In the genomic region with DNA sequence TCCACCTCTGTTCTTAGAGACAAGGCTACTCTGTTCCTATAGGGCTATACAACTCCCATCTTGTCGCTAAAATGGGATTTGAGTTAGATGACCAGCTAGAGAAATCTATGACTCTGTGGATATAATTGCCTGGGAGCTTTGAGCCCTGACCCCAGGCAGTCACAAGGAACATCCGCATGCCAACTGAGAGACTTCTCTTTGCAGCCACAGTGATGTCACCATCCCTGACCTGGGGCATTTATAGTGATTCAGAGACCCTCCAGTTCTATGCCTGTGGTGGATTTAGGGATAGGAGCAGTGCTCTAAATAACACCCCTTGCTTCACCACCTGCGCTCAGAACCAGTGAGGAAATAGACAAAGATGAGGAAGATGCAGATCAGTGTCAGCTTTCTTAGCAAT, we compare ENCODE assay signal across 23 cellular contexts.
DNase-seq lines count a peak whose midpoint lies in the region; TF ChIP-seq lines count a peak whose summit lies in the region.
"Had no signal": no experiment of that assay in that cellular context is flagged by ENCODE, and none has a peak within 500 bp of the region (broad histone marks: within the 10 kb centered on the region; RNA-seq: fewer than 3 reads in every experiment).

No MANE protein-coding gene starts in this region.

- H2AFZ ChIP-seq in ACC112 (ENCODE audit: low read length, unreplicated experiment), result no peak overlapping the region

- H3K36me3 Mint-ChIP-seq in endothelial cell (ENCODE audit: low read depth, unreplicated experiment) (peaks cover 3% of the 10 kb centered on the region), neural crest cell (ENCODE audit: low read depth) (peaks cover 5% of the 10 kb centered on the region)

- H3K27me3 Mint-ChIP-seq in endothelial cell (ENCODE audit: unreplicated experiment), result peaks cover 13% of the 10 kb centered on the region
- no peaks in the 10 kb centered on the region for H3K27me3 Mint-ChIP-seq in neural crest cell (ENCODE audit: low read depth)
- H3K27me3 Mint-ChIP-seq: activated naive CD8-positive, alpha-beta T cell treated with anti-CD3 and anti-CD28 coated beads, Interleukin-2, amount 10 ng/mL, durations not matched to agents 7 days and 5 days; naive B cell had no signal

- H3K4me1 Mint-ChIP-seq in endothelial cell (ENCODE audit: unreplicated experiment) (peaks cover 34% of the 10 kb centered on the region), neural crest cell (peaks cover 30% of the 10 kb centered on the region)

- H3K9me3 Mint-ChIP-seq in endothelial cell (ENCODE audit: unreplicated experiment) (no peaks in the 10 kb centered on the region), neural crest cell (no peaks in the 10 kb centered on the region)
- H3K9me3 Mint-ChIP-seq: activated naive CD8-positive, alpha-beta T cell treated with anti-CD3 and anti-CD28 coated beads, Interleukin-2, amount 10 ng/mL, durations not matched to agents 7 days and 5 days; activated T-cell treated with anti-CD3 and anti-CD28 coated beads, Interleukin-2, amount 50 U/mL, for 72 hours; naive B cell had no signal

- H3K27ac Mint-ChIP-seq in endothelial cell (ENCODE audit: unreplicated experiment) (peak overlapping the region; percentile 90), neural crest cell (ENCODE audit: unreplicated experiment) (peak overlapping the region; percentile 79)
- H3K27ac Mint-ChIP-seq: activated naive CD8-positive, alpha-beta T cell treated with anti-CD3 and anti-CD28 coated beads, Interleukin-2, amount 10 ng/mL, durations not matched to agents 7 days and 5 days; activated T-cell treated with anti-CD3 and anti-CD28 coated beads, Interleukin-2, amount 50 U/mL, for 72 hours had no signal

- peak; percentile 41 for DNase-seq in HT1080 (ENCODE audit: low read depth)
- no peak for DNase-seq in endothelial cell (ENCODE audit: low spot score)
- no peak for DNase-seq in neural crest cell (ENCODE audit: low read depth, low spot score)
- no peak for DNase-seq in NCI-H1417 (lab: John Stamatoyannopoulos, UW)
- DNase-seq in DMS114 treated with DMSO at 0.1 percent for 48 hours (lab: John Stamatoyannopoulos, UW; ENCODE audit: unreplicated experiment), result no peak
- DNase-seq in COLO829 (ENCODE audit: low spot score), result no peak
- no peak for DNase-seq in GM13977 (ENCODE audit: low spot score)
- DNase-seq: activated naive CD8-positive, alpha-beta T cell treated with anti-CD3 and anti-CD28 coated beads, Interleukin-2, amount 10 ng/mL, durations not matched to agents 7 days and 5 days; activated T-cell treated with anti-CD3 and anti-CD28 coated beads, Interleukin-2, amount 50 U/mL, for 72 hours; COR-L47; erythroblast; lower lobe of right lung; naive B cell; NCI-H1092 treated with DMSO at 0.1 percent for 48 hours; NCI-H526 treated with DMSO at 0.1 percent for 48 hours; psoas muscle; SJCRH30; spleen; stimulated activated CD8-positive, alpha-beta memory T cell treated with anti-CD3 and anti-CD28 coated beads, Interleukin-4, amount 100 ng/mL, for 48 hours had no signal

- H3K4me3 Mint-ChIP-seq in endothelial cell (ENCODE audit: unreplicated experiment) (no peak overlapping the region), neural crest cell (no peak overlapping the region)
- H3K4me3 Mint-ChIP-seq: activated naive CD8-positive, alpha-beta T cell treated with anti-CD3 and anti-CD28 coated beads, Interleukin-2, amount 10 ng/mL, durations not matched to agents 7 days and 5 days; activated T-cell treated with anti-CD3 and anti-CD28 coated beads, Interleukin-2, amount 50 U/mL, for 72 hours had no signal

- TF ChIP-seq CTCF in endothelial cell (IDR thresholded peaks at IDR 0.05; ENCODE audit: unreplicated experiment), result no peak
- TF ChIP-seq CTCF in neural crest cell (conservative IDR thresholded peaks at IDR 0.05), result no peak
- no peak for TF ChIP-seq CTCF in GM13977 (IDR thresholded peaks at IDR 0.05; ENCODE audit: extremely low read depth, insufficient read depth, missing control alignments)

- no peaks in the 10 kb centered on the region for H3K79me2 ChIP-seq in ACC112 (ENCODE audit: control insufficient read depth, insufficient read depth, low read length, unreplicated experiment)

- H3K27ac ChIP-seq in ACC112 (ENCODE audit: low read depth, low read length), result peak overlapping the region; percentile 70
- H3K27ac ChIP-seq: breast epithelium, HL-60, psoas muscle, SJCRH30 had no signal

- in situ Hi-C loops in GM13977 (cut with MboI; ENCODE audit: low pct_unique_long_range_greater_than_20kb, low sequenced_read_pairs, unreplicated experiment), result loop anchor here (25.0 kb wide), 1 partner anchor 188 kb away; the partner anchor contains the start of gene GOLGA5

- H3K27me3 ChIP-seq in ACC112 (ENCODE audit: insufficient read depth, low read length), result no peaks in the 10 kb centered on the region
- H3K27me3 ChIP-seq: breast epithelium, SJCRH30, spleen had no signal

- H3K4me1 ChIP-seq in ACC112 (ENCODE audit: control insufficient read depth, insufficient read depth, low read length, unreplicated experiment), result peaks cover 20% of the 10 kb centered on the region
- H3K4me1 ChIP-seq: breast epithelium, psoas muscle, SJCRH30 had no signal

- H3K4me3 ChIP-seq in ACC112 (ENCODE audit: low read depth, low read length), result no peak overlapping the region
- H3K4me3 ChIP-seq: breast epithelium, K562, lower lobe of right lung, psoas muscle, SJCRH30, spleen had no signal

- no peaks in the 10 kb centered on the region; the same call in 1 of the 2 replicates for H3K36me3 ChIP-seq in ACC112 (ENCODE audit: insufficient read depth, low read length)
- H3K36me3 ChIP-seq: breast epithelium, SJCRH30 had no signal
